2 cellular contexts compared by ENCODE assay signal in genomic region chr2:108347786-108348185, GRCh38.
TF ChIP-seq lines count a peak whose summit lies in the region.

No MANE protein-coding gene starts in this region.

TF ChIP-seq in GM23338, 12 proteins besides CTCF, POLR2A, EP300 and RAD21:
- TF ChIP-seq POLR2AphosphoS5 (IDR thresholded peaks at IDR 0.05; ENCODE audit: low read depth) (no peak), EZH2 (IDR thresholded peaks at IDR 0.05; ENCODE audit: low read depth, unreplicated experiment) (no peak), JUNB (IDR thresholded peaks at IDR 0.05; ENCODE audit: unreplicated experiment) (no peak), REST (IDR thresholded peaks at IDR 0.05; ENCODE audit: unreplicated experiment) (no peak), ZNF331 (CRISPR knock-in tag; IDR thresholded peaks at IDR 0.05; ENCODE audit: low read depth) (no peak), ZNF114 (CRISPR knock-in tag; IDR thresholded peaks at IDR 0.05) (no peak), STAT1 (IDR thresholded peaks at IDR 0.05; ENCODE audit: unreplicated experiment) (no peak), EZH2phosphoT487 (IDR thresholded peaks at IDR 0.05; ENCODE audit: unreplicated experiment) (no peak), ETS1 (IDR thresholded peaks at IDR 0.05) (no peak)

TF ChIP-seq in H1, 55 proteins besides CTCF, POLR2A, EP300 and RAD21:
- peak; percentile 49; the same call in 1 of the 2 replicates for TF ChIP-seq TEAD4 (IDR thresholded peaks at IDR 0.05; ENCODE audit: low read depth, low read length)
- TF ChIP-seq EGR1 (IDR thresholded peaks at IDR 0.05; ENCODE audit: borderline replicate concordance, low read depth, low read length): no peak
- no peak for TF ChIP-seq SP2 (IDR thresholded peaks at IDR 0.05; ENCODE audit: low read length)
